ENCODE assay signal across 9 cellular contexts in genomic region chr18:80108122-80108536, GRCh38. TPM values are rescaled to one million over a fixed set of nuclear protein-coding genes. Genes with fewer than 3 reads are reported as not detected.
A peak's percentile ranks its signal among the peaks of the same experiment; 100 is the strongest.
DNase-seq lines count a peak whose midpoint lies in the region; ATAC-seq and TF ChIP-seq lines count a peak whose summit lies in the region.
"Had no signal": no experiment of that assay in that cellular context is flagged by ENCODE, and none has a peak within 500 bp of the region (broad histone marks: within the 10 kb centered on the region; RNA-seq: fewer than 3 reads in every experiment).

No MANE protein-coding gene starts in this region.

- H3K27ac Mint-ChIP-seq in T-helper 17 cell: peak overlapping the region; percentile 94

- ATAC-seq in DND-41 (ENCODE audit: insufficient read depth, low read depth) (no peak), T-helper 17 cell (no peak), omental fat pad (ENCODE audit: low FRiP score) (no peak)

- 94% methylated on average over 23 of the region's 23 CpGs for WGBS in esophagus muscularis mucosa

- H3K9me3 ChIP-seq in DND-41 (ENCODE audit: insufficient read depth, low read length, severe bottlenecking) (no peaks in the 10 kb centered on the region), T-helper 17 cell (ENCODE audit: control insufficient read depth, low read length, poor library complexity, severe bottlenecking) (no peaks in the 10 kb centered on the region), esophagus muscularis mucosa (no peaks in the 10 kb centered on the region)

- H3K27ac ChIP-seq in DND-41 (ENCODE audit: low read length): no peak overlapping the region
- peak overlapping the region; percentile 93 to 96 (median 95) for H3K27ac ChIP-seq in esophagus muscularis mucosa (replicated peaks in 1 of 4)
- peak overlapping the region; percentile 94 for H3K27ac ChIP-seq in rectal smooth muscle tissue (ENCODE audit: low read depth, low read length)

- no peak overlapping the region for H3K4me3 ChIP-seq in DND-41 (ENCODE audit: low read depth in 1 of 2, low read length in 2 of 2)
- H3K4me3 ChIP-seq in esophagus muscularis mucosa: no peak overlapping the region
- H3K4me3 ChIP-seq in rectal smooth muscle tissue (ENCODE audit: low read length): no peak overlapping the region

- no peak for DNase-seq in DND-41
- peak in 2 of 3 donors; percentile 16 to 18 for DNase-seq in T-helper 17 cell
- DNase-seq in esophagus muscularis mucosa (ENCODE audit: extremely low spot score): peak; percentile 88
- no peak for DNase-seq in NK-92 treated with Interleukin-12 subunit alpha and Interleukin-12 subunit beta, amount 100 ng/mL, for 24 hours (lab: John Stamatoyannopoulos, UW)
- DNase-seq in GM13976 (ENCODE audit: low spot score): no peak
- no peak for DNase-seq in mesenteric fat pad (ENCODE audit: low spot score)
- DNase-seq in omental fat pad (ENCODE audit: low spot score): no peak

- peak overlapping the region; percentile 92 for H3K4me3 Mint-ChIP-seq in T-helper 17 cell

- TF ChIP-seq CTCF in DND-41 (IDR thresholded peaks at IDR 0.05; ENCODE audit: borderline replicate concordance, extremely low read depth, low read length, poor library complexity, severe bottlenecking) (no peak), esophagus muscularis mucosa (IDR thresholded peaks at IDR 0.05) (no peak), GM13976 (IDR thresholded peaks at IDR 0.05; ENCODE audit: borderline replicate concordance, control extremely low read depth, extremely low read depth, insufficient read depth, missing control alignments) (no peak), omental fat pad (IDR thresholded peaks at IDR 0.05) (no peak)

- H3K36me3 ChIP-seq in DND-41 (ENCODE audit: insufficient read depth, low read length) (peaks cover 7% of the 10 kb centered on the region; the same call in 1 of the 2 replicates), esophagus muscularis mucosa (no peaks in the 10 kb centered on the region), rectal smooth muscle tissue (ENCODE audit: control insufficient read depth, insufficient read depth, low read length) (no peaks in the 10 kb centered on the region)

- peak overlapping the region; percentile 82 for H2AFZ ChIP-seq in DND-41 (ENCODE audit: low read depth, low read length)

- H3K79me2 ChIP-seq in DND-41 (ENCODE audit: insufficient read depth, low read length): peaks cover 35% of the 10 kb centered on the region

- H3K9ac ChIP-seq in DND-41 (ENCODE audit: low read depth, low read length) (no peak overlapping the region), rectal smooth muscle tissue (ENCODE audit: low read length) (no peak overlapping the region)

- TF ChIP-seq POLR2A in esophagus muscularis mucosa (IDR thresholded peaks at IDR 0.05; ENCODE audit: low read depth): no peak

- H3K27me3 ChIP-seq in DND-41 (ENCODE audit: insufficient read depth, low read length, poor library complexity): no peaks in the 10 kb centered on the region
- no peaks in the 10 kb centered on the region for H3K27me3 ChIP-seq in esophagus muscularis mucosa
- H3K27me3 ChIP-seq in rectal smooth muscle tissue (ENCODE audit: control insufficient read depth, insufficient read depth, low read length): no peaks in the 10 kb centered on the region
- H3K27me3 ChIP-seq: MG63 had no signal

- peak overlapping the region; percentile 85; the same call in 1 of the 2 replicates for H3K4me2 ChIP-seq in DND-41 (ENCODE audit: insufficient read depth, low read length)

- TF ChIP-seq EP300 in esophagus muscularis mucosa (IDR thresholded peaks at IDR 0.05): no peak

- in situ Hi-C loops in GM13976 (cut with MboI; ENCODE audit: low sequenced_read_pairs, unreplicated experiment): no loop called here

- H3K27me3 Mint-ChIP-seq in T-helper 17 cell: no peaks in the 10 kb centered on the region

- H4K20me1 ChIP-seq in DND-41 (ENCODE audit: insufficient read depth, low read length): peaks cover 20% of the 10 kb centered on the region; the same call in 1 of the 2 replicates

- H3K4me1 Mint-ChIP-seq in T-helper 17 cell: peaks cover 33% of the 10 kb centered on the region

- peaks cover 29% of the 10 kb centered on the region for H3K4me1 ChIP-seq in DND-41 (ENCODE audit: insufficient read depth, low read length)
- H3K4me1 ChIP-seq in esophagus muscularis mucosa: peaks cover 8 to 60% (median 38%) of the 10 kb centered on the region in 4 donors
- peaks cover 14% of the 10 kb centered on the region for H3K4me1 ChIP-seq in rectal smooth muscle tissue (ENCODE audit: control insufficient read depth, insufficient read depth, low read length)

- intact Hi-C loops in esophagus muscularis mucosa (cut with DNase I): loop anchor here (5.0 kb wide), 1 partner anchor 71 kb away; no protein-coding TSS in a partner anchor

- H3K36me3 Mint-ChIP-seq in T-helper 17 cell (ENCODE audit: low read depth): no peaks in the 10 kb centered on the region

RNA-seq across cellular contexts. Expression of gene ADNP2, which starts 0.9 kb away (rescaled TPM):
- total RNA-seq in T-helper 17 cell (10 to 100 TPM; 41.5 to 50.0 TPM), esophagus muscularis mucosa (10 to 100 TPM; 17.1 to 18.9 (median 17.3) TPM), mesenteric fat pad (16.0 TPM), omental fat pad (10 to 100 TPM; 13.2 to 22.6 (median 16.1) TPM)

Comparison
In these comparisons a context has a peak if more than half of its experiments do, and no peak if none do; other contexts are left out.
1. DNase-seq: peak in T-helper 17 cell (2 of 3) and esophagus muscularis mucosa (single experiment); none in DND-41 (single experiment), NK-92 treated with Interleukin-12 subunit alpha and Interleukin-12 subunit beta, amount 100 ng/mL, for 24 hours (single experiment), GM13976 (single experiment), mesenteric fat pad (single experiment) and omental fat pad (single experiment).